Comparison of ENCODE assay signal across 13 cellular contexts in genomic region chr11:2518112-2518982, GRCh38.
DNase-seq lines count a peak whose midpoint lies in the region; ATAC-seq and TF ChIP-seq lines count a peak whose summit lies in the region.
"Had no signal": no experiment of that assay in that cellular context is flagged by ENCODE, and none has a peak within 500 bp of the region (broad histone marks: within the 10 kb centered on the region; RNA-seq: fewer than 3 reads in every experiment).

No MANE protein-coding gene starts in this region.

- H3F3A ChIP-seq in neural progenitor cell (ENCODE audit: low read depth), result no peaks in the 10 kb centered on the region

- H3K4me3 ChIP-seq in endodermal cell (ENCODE audit: low read length) (no peak overlapping the region), neural progenitor cell (no peak overlapping the region), upper lobe of right lung (no peak overlapping the region)
- H3K4me3 ChIP-seq: SK-N-MC, tibial nerve had no signal

- H3K4me1 ChIP-seq in endodermal cell (ENCODE audit: control insufficient read depth, insufficient read depth, low read length), result peaks cover 24% of the 10 kb centered on the region
- no peaks in the 10 kb centered on the region for H3K4me1 ChIP-seq in neural progenitor cell
- no peaks in the 10 kb centered on the region for H3K4me1 ChIP-seq in upper lobe of right lung
- H3K4me1 ChIP-seq: tibial nerve had no signal

- peak; percentile 23 for DNase-seq in activated naive CD8-positive, alpha-beta T cell treated with anti-CD3 and anti-CD28 coated beads, Interleukin-2, amount 10 ng/mL, durations not matched to agents 7 days and 5 days
- DNase-seq in activated naive CD8-positive, alpha-beta T cell treated with anti-CD3 and anti-CD28 coated beads, Interleukin-2, amount 50 U/mL, for 24 hours, result no peak
- peak; percentile 34 for DNase-seq in endodermal cell
- peak; percentile 7 for DNase-seq in neural progenitor cell (ENCODE audit: low spot score)
- DNase-seq in upper lobe of right lung, result peak; percentile 51
- DNase-seq in NCI-H2107 (lab: John Stamatoyannopoulos, UW), result no peak
- no peak for DNase-seq in NCI-H748 treated with DMSO at 0.1 percent for 48 hours (lab: John Stamatoyannopoulos, UW)
- DNase-seq: NCI-H226 had no signal

- intact Hi-C loops in upper lobe of right lung (cut with DNase I), result no loop called here

- no peak overlapping the region for H3K4me3 Mint-ChIP-seq in activated naive CD8-positive, alpha-beta T cell treated with anti-CD3 and anti-CD28 coated beads, Interleukin-2, amount 10 ng/mL, durations not matched to agents 7 days and 5 days
- H3K4me3 Mint-ChIP-seq in activated naive CD8-positive, alpha-beta T cell treated with anti-CD3 and anti-CD28 coated beads, Interleukin-2, amount 50 U/mL, for 24 hours, result no peak overlapping the region
- no peak overlapping the region for H3K4me3 Mint-ChIP-seq in endodermal cell
- H3K4me3 Mint-ChIP-seq in neural progenitor cell, result no peak overlapping the region
- H3K4me3 Mint-ChIP-seq: brain; naive thymus-derived CD4-positive, alpha-beta T cell had no signal

- TF ChIP-seq CTCF in endodermal cell (conservative IDR thresholded peaks at IDR 0.05) (no peak), neural progenitor cell (IDR thresholded peaks at IDR 0.05) (no peak), upper lobe of right lung (IDR thresholded peaks at IDR 0.05) (no peak)

- H4K20me1 ChIP-seq in neural progenitor cell (ENCODE audit: low read depth), result no peaks in the 10 kb centered on the region

- H3K36me3 ChIP-seq in endodermal cell (ENCODE audit: control insufficient read depth, insufficient read depth, low read length) (no peaks in the 10 kb centered on the region), neural progenitor cell (no peaks in the 10 kb centered on the region), upper lobe of right lung (no peaks in the 10 kb centered on the region)
- H3K36me3 ChIP-seq: tibial nerve had no signal

- no peak for ATAC-seq in activated naive CD8-positive, alpha-beta T cell treated with anti-CD3 and anti-CD28 coated beads, Interleukin-2, amount 10 ng/mL, durations not matched to agents 7 days and 5 days (ENCODE audit: low read depth)
- ATAC-seq in activated naive CD8-positive, alpha-beta T cell treated with anti-CD3 and anti-CD28 coated beads, Interleukin-2, amount 50 U/mL, for 24 hours, result no peak
- ATAC-seq in upper lobe of right lung, result no peak
- no peak for ATAC-seq in GM19467 (IDR thresholded peaks at IDR 0.05; ENCODE audit: unreplicated experiment)
- ATAC-seq: naive thymus-derived CD4-positive, alpha-beta T cell had no signal

- POLR2A ChIA-PET in activated naive CD8-positive, alpha-beta T cell treated with anti-CD3 and anti-CD28 coated beads, Interleukin-2, amount 10 ng/mL, durations not matched to agents 7 days and 5 days (lab: Charles Lee), result no interaction called here

- H3K9ac ChIP-seq in endodermal cell (ENCODE audit: extremely low read depth, low read length, poor library complexity, severe bottlenecking) (no peak overlapping the region), neural progenitor cell (no peak overlapping the region)

- no peak overlapping the region for H3K4me2 ChIP-seq in neural progenitor cell

- H3K9me3 Mint-ChIP-seq in activated naive CD8-positive, alpha-beta T cell treated with anti-CD3 and anti-CD28 coated beads, Interleukin-2, amount 10 ng/mL, durations not matched to agents 7 days and 5 days, result no peaks in the 10 kb centered on the region
- no peaks in the 10 kb centered on the region for H3K9me3 Mint-ChIP-seq in activated naive CD8-positive, alpha-beta T cell treated with anti-CD3 and anti-CD28 coated beads, Interleukin-2, amount 50 U/mL, for 24 hours
- H3K9me3 Mint-ChIP-seq in endodermal cell (no peaks in the 10 kb centered on the region), neural progenitor cell (no peaks in the 10 kb centered on the region)
- H3K9me3 Mint-ChIP-seq: brain; naive thymus-derived CD4-positive, alpha-beta T cell had no signal

- H3K27ac ChIP-seq in endodermal cell (ENCODE audit: low read depth, low read length) (no peak overlapping the region), neural progenitor cell (no peak overlapping the region), upper lobe of right lung (no peak overlapping the region)
- H3K27ac ChIP-seq: SK-N-MC, tibial nerve had no signal

- H2AFZ ChIP-seq in neural progenitor cell (replicated peaks), result no peak overlapping the region

- no peaks in the 10 kb centered on the region for H3K4me1 Mint-ChIP-seq in activated naive CD8-positive, alpha-beta T cell treated with anti-CD3 and anti-CD28 coated beads, Interleukin-2, amount 10 ng/mL, durations not matched to agents 7 days and 5 days
- no peaks in the 10 kb centered on the region for H3K4me1 Mint-ChIP-seq in activated naive CD8-positive, alpha-beta T cell treated with anti-CD3 and anti-CD28 coated beads, Interleukin-2, amount 50 U/mL, for 24 hours
- H3K4me1 Mint-ChIP-seq in endodermal cell (peaks cover 15% of the 10 kb centered on the region), neural progenitor cell (peaks cover 7% of the 10 kb centered on the region)
- H3K4me1 Mint-ChIP-seq: brain had no signal

- H3K9me3 ChIP-seq in endodermal cell (ENCODE audit: control insufficient read depth, low read length) (no peaks in the 10 kb centered on the region), neural progenitor cell (ENCODE audit: low read depth) (no peaks in the 10 kb centered on the region), upper lobe of right lung (no peaks in the 10 kb centered on the region)
- H3K9me3 ChIP-seq: tibial nerve had no signal

- H3K79me2 ChIP-seq in neural progenitor cell (ENCODE audit: low read depth), result no peaks in the 10 kb centered on the region

- 86 to 92% methylated on average over 11 to 24 of the region's 24 CpGs for WGBS in endodermal cell (ENCODE audit: insufficient coverage in 1 of 2, insufficient read length in 1 of 2), 2 experiments

- H3K27ac Mint-ChIP-seq in activated naive CD8-positive, alpha-beta T cell treated with anti-CD3 and anti-CD28 coated beads, Interleukin-2, amount 10 ng/mL, durations not matched to agents 7 days and 5 days, result no peak overlapping the region
- H3K27ac Mint-ChIP-seq in activated naive CD8-positive, alpha-beta T cell treated with anti-CD3 and anti-CD28 coated beads, Interleukin-2, amount 50 U/mL, for 24 hours, result no peak overlapping the region
- H3K27ac Mint-ChIP-seq in endodermal cell, result no peak overlapping the region
- H3K27ac Mint-ChIP-seq in neural progenitor cell, result no peak overlapping the region
- H3K27ac Mint-ChIP-seq: brain had no signal

- no peaks in the 10 kb centered on the region for H3K27me3 Mint-ChIP-seq in activated naive CD8-positive, alpha-beta T cell treated with anti-CD3 and anti-CD28 coated beads, Interleukin-2, amount 10 ng/mL, durations not matched to agents 7 days and 5 days
- no peaks in the 10 kb centered on the region for H3K27me3 Mint-ChIP-seq in activated naive CD8-positive, alpha-beta T cell treated with anti-CD3 and anti-CD28 coated beads, Interleukin-2, amount 50 U/mL, for 24 hours
- peaks cover 17% of the 10 kb centered on the region for H3K27me3 Mint-ChIP-seq in endodermal cell (ENCODE audit: insufficient read depth)
- peaks cover 4% of the 10 kb centered on the region for H3K27me3 Mint-ChIP-seq in neural progenitor cell (ENCODE audit: insufficient read depth, low read depth)
- H3K27me3 Mint-ChIP-seq: naive thymus-derived CD4-positive, alpha-beta T cell had no signal

- H3K27me3 ChIP-seq in endodermal cell (ENCODE audit: control insufficient read depth, insufficient read depth, low read length, poor library complexity, severe bottlenecking) (no peaks in the 10 kb centered on the region), neural progenitor cell (peaks cover 33% of the 10 kb centered on the region), upper lobe of right lung (no peaks in the 10 kb centered on the region)
- H3K27me3 ChIP-seq: tibial nerve had no signal

- H3K36me3 Mint-ChIP-seq in activated naive CD8-positive, alpha-beta T cell treated with anti-CD3 and anti-CD28 coated beads, Interleukin-2, amount 10 ng/mL, durations not matched to agents 7 days and 5 days, result no peaks in the 10 kb centered on the region
- no peaks in the 10 kb centered on the region for H3K36me3 Mint-ChIP-seq in activated naive CD8-positive, alpha-beta T cell treated with anti-CD3 and anti-CD28 coated beads, Interleukin-2, amount 50 U/mL, for 24 hours (ENCODE audit: low read depth)
- H3K36me3 Mint-ChIP-seq in endodermal cell (ENCODE audit: low read depth) (no peaks in the 10 kb centered on the region), neural progenitor cell (no peaks in the 10 kb centered on the region)
- H3K36me3 Mint-ChIP-seq: brain had no signal

Comparison
In these comparisons a context has a peak if more than half of its experiments do, and no peak if none do; other contexts are left out.
1. DNase-seq: peak in activated naive CD8-positive, alpha-beta T cell treated with anti-CD3 and anti-CD28 coated beads, Interleukin-2, amount 10 ng/mL, durations not matched to agents 7 days and 5 days (single experiment), endodermal cell (single experiment), neural progenitor cell (single experiment) and upper lobe of right lung (single experiment); none in activated naive CD8-positive, alpha-beta T cell treated with anti-CD3 and anti-CD28 coated beads, Interleukin-2, amount 50 U/mL, for 24 hours (single experiment), NCI-H2107 (single experiment) and NCI-H748 treated with DMSO at 0.1 percent for 48 hours (single experiment).